8 cellular contexts compared by ENCODE assay signal in genomic region chr6:97669191-97669651, GRCh38.
DNase-seq lines count a peak whose midpoint lies in the region; ATAC-seq, FAIRE-seq and TF ChIP-seq lines count a peak whose summit lies in the region.

No MANE protein-coding gene starts in this region.

- H4K20me1 ChIP-seq in MM.1S (ENCODE audit: insufficient read depth, low read length) (no peaks in the 10 kb centered on the region), OCI-LY7 (ENCODE audit: insufficient read depth, low read length) (no peaks in the 10 kb centered on the region)

- no peaks in the 10 kb centered on the region for H3K27me3 ChIP-seq in muscle layer of duodenum (ENCODE audit: low read depth, low read length)
- no peaks in the 10 kb centered on the region for H3K27me3 ChIP-seq in MM.1S (replicated peaks; ENCODE audit: insufficient read depth, low read length)

- DNase-seq in GM12891 (ENCODE audit: insufficient read length, low spot score) (peak; percentile 10), caudate nucleus (lab: John Stamatoyannopoulos, UW) (peak in 57 of 61 donors; percentile 2 to 93 (median 73)), dermis blood vessel endothelial cell (no peak), MM.1S (no peak), OCI-LY7 (ENCODE audit: low spot score) (no peak)

- H3K79me2 ChIP-seq in MM.1S (ENCODE audit: low read length) = no peaks in the 10 kb centered on the region
- H3K79me2 ChIP-seq in OCI-LY7 (ENCODE audit: insufficient read depth, low read depth, low read length) = no peaks in the 10 kb centered on the region

- no peaks in the 10 kb centered on the region for H3K36me3 ChIP-seq in muscle layer of duodenum (ENCODE audit: control insufficient read depth in 1 of 2, insufficient read depth in 2 of 2, low read length in 2 of 2)
- H3K36me3 ChIP-seq in MM.1S (replicated peaks; ENCODE audit: insufficient read depth, low read length) = no peaks in the 10 kb centered on the region
- no peaks in the 10 kb centered on the region for H3K36me3 ChIP-seq in OCI-LY7 (ENCODE audit: insufficient read depth, low read length)

- no peaks in the 10 kb centered on the region; the same call in 1 of the 2 replicates for H3K9me2 ChIP-seq in MM.1S (replicated peaks; ENCODE audit: insufficient read depth, low read length)
- H3K9me2 ChIP-seq in OCI-LY7 (ENCODE audit: insufficient read depth, low read length) = no peaks in the 10 kb centered on the region

- ATAC-seq in GM21381 (IDR thresholded peaks at IDR 0.05; ENCODE audit: unreplicated experiment) = peak; percentile 100
- peak; percentile 100 for ATAC-seq in HG03558 (IDR thresholded peaks at IDR 0.05; ENCODE audit: extremely low read depth, unreplicated experiment)

- no peak overlapping the region for H3K9ac ChIP-seq in MM.1S (ENCODE audit: low read length)

- TF ChIP-seq CTCF in MM.1S (IDR thresholded peaks at IDR 0.05; ENCODE audit: low read length) (no peak), OCI-LY7 (conservative IDR thresholded peaks at IDR 0.05; ENCODE audit: low read length) (no peak)

- TF ChIP-seq POLR2A in GM12891 (IDR thresholded peaks at IDR 0.05; ENCODE audit: low read depth, low read length) = no peak

- H3K9me3 ChIP-seq in muscle layer of duodenum (ENCODE audit: control insufficient read depth in 1 of 2, low read length in 2 of 2) (no peaks in the 10 kb centered on the region), MM.1S (replicated peaks; ENCODE audit: insufficient read depth, low read length) (no peaks in the 10 kb centered on the region), OCI-LY7 (ENCODE audit: low read length) (no peaks in the 10 kb centered on the region)

- FAIRE-seq in GM12891 (lab: Jason Lieb, UNC) = peak; percentile 96

- H2AFZ ChIP-seq in MM.1S (ENCODE audit: low read length) (no peak overlapping the region), OCI-LY7 (ENCODE audit: low read length) (no peak overlapping the region)

- H3K4me3 ChIP-seq in muscle layer of duodenum (ENCODE audit: low read depth in 1 of 2, low read length in 2 of 2) (peak overlapping the region; percentile 40 to 57), MM.1S (ENCODE audit: low read length) (no peak overlapping the region), OCI-LY7 (ENCODE audit: low read depth, low read length, poor library complexity, severe bottlenecking) (no peak overlapping the region)

- no peaks in the 10 kb centered on the region for H3F3A ChIP-seq in MM.1S (ENCODE audit: insufficient read depth, low read length)

- no TSS peak for BruUV-seq in OCI-LY7 (replicated peaks; lab: Mats Ljungman, UMichigan)

- H3K27ac ChIP-seq in caudate nucleus (ENCODE audit: low read depth, low read length) = peak overlapping the region; percentile 95
- no peak overlapping the region for H3K27ac ChIP-seq in muscle layer of duodenum (ENCODE audit: low read length)
- no peak overlapping the region for H3K27ac ChIP-seq in MM.1S (ENCODE audit: low read length)
- H3K27ac ChIP-seq in OCI-LY7 (ENCODE audit: low read depth, low read length, poor library complexity, severe bottlenecking) = no peak overlapping the region

- no peak overlapping the region for H3K4me2 ChIP-seq in MM.1S (ENCODE audit: low read depth, low read length)
- H3K4me2 ChIP-seq in OCI-LY7 (ENCODE audit: low read length) = no peak overlapping the region

- H3K4me1 ChIP-seq in muscle layer of duodenum (ENCODE audit: control insufficient read depth in 1 of 2, insufficient read depth in 2 of 2, low read length in 2 of 2) = no peaks in the 10 kb centered on the region
- H3K4me1 ChIP-seq in MM.1S (ENCODE audit: low read length) = no peaks in the 10 kb centered on the region
- H3K4me1 ChIP-seq in OCI-LY7 (ENCODE audit: insufficient read depth, low read length, poor library complexity, severe bottlenecking) = no peaks in the 10 kb centered on the region

- POLR2A ChIA-PET in OCI-LY7 (lab: Charles Lee) = interaction anchor here (0.7 kb wide), 2 partner anchors 32 to 132 kb away, joined by 4 read pairs; no protein-coding TSS in a partner anchor

- CTCF ChIA-PET in OCI-LY7 (lab: Charles Lee; ENCODE audit: unreplicated experiment) = no interaction called here

- intact Hi-C loops in OCI-LY7 (cut with micrococcal nuclease; ENCODE audit: unreplicated experiment) = no loop called here

TF ChIP-seq in GM12891, 5 proteins besides CTCF, POLR2A, EP300 and RAD21:
- TF ChIP-seq TAF1 (IDR thresholded peaks at IDR 0.05; ENCODE audit: low read depth, low read length) (no peak), SPI1 (IDR thresholded peaks at IDR 0.05; ENCODE audit: low read depth, low read length) (peak; percentile 89), POLR2AphosphoS5 (IDR thresholded peaks at IDR 0.05; ENCODE audit: low read depth, low read length) (no peak), PAX5 (IDR thresholded peaks at IDR 0.05; ENCODE audit: insufficient read depth, low read length, severe bottlenecking) (peak; percentile 76), POU2F2 (IDR thresholded peaks at IDR 0.05; ENCODE audit: low read depth, low read length) (peak; percentile 83)

Comparison
In these comparisons a context has a peak if more than half of its experiments do, and no peak if none do; other contexts are left out.
1. DNase-seq: peak in GM12891 (single experiment) and caudate nucleus (57 of 61); none in dermis blood vessel endothelial cell (single experiment), MM.1S (single experiment) and OCI-LY7 (single experiment).
2. H3K4me3 ChIP-seq: peak in muscle layer of duodenum (2 of 2); none in MM.1S (single experiment) and OCI-LY7 (single experiment).